Comparison of ENCODE assay signal across 10 cellular contexts in genomic region chr16:31301708-31302400, GRCh38. TPM values are rescaled to one million over a fixed set of nuclear protein-coding genes. Genes with fewer than 3 reads are reported as not detected.
DNase-seq lines count a peak whose midpoint lies in the region; ATAC-seq and TF ChIP-seq lines count a peak whose summit lies in the region.
"Had no signal": no experiment of that assay in that cellular context is flagged by ENCODE, and none has a peak within 500 bp of the region (broad histone marks: within the 10 kb centered on the region; RNA-seq: fewer than 3 reads in every experiment).

No MANE protein-coding gene starts in this region.

- no peaks in the 10 kb centered on the region for H3K4me1 ChIP-seq in Peyer's patch

- ATAC-seq in left cardiac atrium (peak; percentile 78 to 89), GM19351 (IDR thresholded peaks at IDR 0.05; ENCODE audit: unreplicated experiment) (no peak), HG03457 (IDR thresholded peaks at IDR 0.05; ENCODE audit: unreplicated experiment) (no peak)

- DNase-seq in A172 (ENCODE audit: low spot score) (peak; percentile 27), GM04503 (ENCODE audit: low read depth) (peak; percentile 23), RPMI8226 (peak; percentile 44), left cardiac atrium (no peak), NCI-H2029 treated with DMSO at 0.1 percent for 48 hours (lab: John Stamatoyannopoulos, UW) (no peak), Peyer's patch (no peak)
- DNase-seq: T-helper 9 cell had no signal

- H3K36me3 ChIP-seq in Peyer's patch = no peaks in the 10 kb centered on the region

- no peak for TF ChIP-seq POLR2A in Peyer's patch (IDR thresholded peaks at IDR 0.05)

- H3K4me3 ChIP-seq in Peyer's patch = no peak overlapping the region

- H3K27ac ChIP-seq in Peyer's patch = no peak overlapping the region

- no peaks in the 10 kb centered on the region for H3K27me3 ChIP-seq in Peyer's patch

- TF ChIP-seq CTCF in Peyer's patch (IDR thresholded peaks at IDR 0.05) = no peak

- intact Hi-C loops in left cardiac atrium (cut with DNase I) = no loop called here

- no peaks in the 10 kb centered on the region for H3K9me3 ChIP-seq in Peyer's patch

RNA-seq across cellular contexts. Expression of gene ITGAM, which starts 42.1 kb away (rescaled TPM):
- 1.0 and 3.1 TPM in 2 replicates for total RNA-seq in A172 (2014; rRNA removed; shearing (Covaris generic))
- total RNA-seq in left cardiac atrium (10 to 100 TPM in 1 of 2 donors, 1 to 10 TPM in 1; 7.4 to 22.1 TPM), Peyer's patch (10 to 100 TPM in 1 of 4 donors, 1 to 10 TPM in 2, under 1 TPM in 1; 0.35 to 14.9 (median 7.2) TPM)
- total RNA-seq: chondrocyte had no signal

RNA-seq across cellular contexts. Expression of gene ITGAX, which starts 53.1 kb away (rescaled TPM):
- total RNA-seq in A172 (2014; rRNA removed; shearing (Covaris generic)) = 1.5 and 4.1 TPM in 2 replicates
- total RNA-seq in left cardiac atrium (1 to 10 TPM; 1.7 to 3.5 TPM), Peyer's patch (10 to 100 TPM in 1 of 4 donors, 1 to 10 TPM in 1, under 1 TPM in 1, not detected in 1; 0.70 to 18.2 (median 2.5) TPM)
- total RNA-seq: chondrocyte had no signal

Comparison
In these comparisons a context has a peak if more than half of its experiments do, and no peak if none do; other contexts are left out.
1. DNase-seq: peak in A172 (single experiment), GM04503 (single experiment) and RPMI8226 (single experiment); none in left cardiac atrium (single experiment), NCI-H2029 treated with DMSO at 0.1 percent for 48 hours (single experiment) and Peyer's patch (0 of 3).
2. ATAC-seq: peak in left cardiac atrium (2 of 2); none in GM19351 (single experiment) and HG03457 (single experiment).